ENCODE assay signal across 9 cellular contexts in genomic region chr7:149625947-149626392, GRCh38.
DNase-seq lines count a peak whose midpoint lies in the region; ATAC-seq and TF ChIP-seq lines count a peak whose summit lies in the region.
"Had no signal": no experiment of that assay in that cellular context is flagged by ENCODE, and none has a peak within 500 bp of the region (broad histone marks: within the 10 kb centered on the region; RNA-seq: fewer than 3 reads in every experiment).

No MANE protein-coding gene starts in this region.

- H3K4me3 ChIP-seq in brain microvascular endothelial cell (ENCODE audit: low read depth, low read length) = no peak overlapping the region

- peaks cover 27% of the 10 kb centered on the region for H3K4me1 Mint-ChIP-seq in activated T-helper 17 cell treated with anti-CD3 and anti-CD28 coated beads, Interleukin-2, amount 50 U/mL, for 72 hours
- H3K4me1 Mint-ChIP-seq in naive thymus-derived CD8-positive, alpha-beta T cell = peaks cover 20 to 37% (median 31%) of the 10 kb centered on the region in 4 donors

- ATAC-seq in activated T-helper 17 cell treated with anti-CD3 and anti-CD28 coated beads, Interleukin-2, amount 50 U/mL, for 72 hours (replicated peaks) = no peak
- ATAC-seq in naive thymus-derived CD8-positive, alpha-beta T cell = no peak
- ATAC-seq in HG02840 (IDR thresholded peaks at IDR 0.05; ENCODE audit: low FRiP score, unreplicated experiment) = no peak

- in situ Hi-C loops in G401 (cut with HindIII; ENCODE audit: low sequenced_read_pairs) (no loop called here), brain microvascular endothelial cell (cut with HindIII; ENCODE audit: low pct_ligation_motif_present, low sequenced_read_pairs) (no loop called here)

- H3K36me3 Mint-ChIP-seq in activated T-helper 17 cell treated with anti-CD3 and anti-CD28 coated beads, Interleukin-2, amount 50 U/mL, for 72 hours (ENCODE audit: low read depth) = peaks cover 23% of the 10 kb centered on the region
- peaks cover 0 to 9% (median 0%) of the 10 kb centered on the region in 3 donors for H3K36me3 Mint-ChIP-seq in naive thymus-derived CD8-positive, alpha-beta T cell

- TF ChIP-seq CTCF in 22Rv1 (IDR thresholded peaks at IDR 0.05) = no peak
- TF ChIP-seq CTCF in brain microvascular endothelial cell (IDR thresholded peaks at IDR 0.05; ENCODE audit: low read depth, low read length, missing control alignments) = no peak

- H3K27me3 ChIP-seq in brain microvascular endothelial cell (replicated peaks) = peaks cover 4% of the 10 kb centered on the region

- peak; percentile 69 for DNase-seq in G401 (ENCODE audit: low spot score)
- DNase-seq in naive thymus-derived CD8-positive, alpha-beta T cell = no peak
- DNase-seq in brain microvascular endothelial cell = no peak
- no peak for DNase-seq in cerebellar nuclear complex (lab: John Stamatoyannopoulos, UW)
- no peak for DNase-seq in stimulated activated CD4-positive, alpha-beta T cell treated with anti-CD3 and anti-CD28 coated beads, Interleukin-4, amount 100 ng/mL, for 24 hours

- H3K9me3 Mint-ChIP-seq in activated T-helper 17 cell treated with anti-CD3 and anti-CD28 coated beads, Interleukin-2, amount 50 U/mL, for 72 hours = no peaks in the 10 kb centered on the region
- no peaks in the 10 kb centered on the region for H3K9me3 Mint-ChIP-seq in naive thymus-derived CD8-positive, alpha-beta T cell

- POLR2A ChIA-PET in naive thymus-derived CD8-positive, alpha-beta T cell (lab: Charles Lee) = no interaction called here

- peaks cover 3% of the 10 kb centered on the region for H3K27me3 Mint-ChIP-seq in activated T-helper 17 cell treated with anti-CD3 and anti-CD28 coated beads, Interleukin-2, amount 50 U/mL, for 72 hours
- H3K27me3 Mint-ChIP-seq in naive thymus-derived CD8-positive, alpha-beta T cell = peaks cover 0 to 2% (median 0%) of the 10 kb centered on the region in 5 donors

- peak overlapping the region; percentile 87 for H3K27ac ChIP-seq in 22Rv1
- no peak overlapping the region for H3K27ac ChIP-seq in brain microvascular endothelial cell
- H3K27ac ChIP-seq: thoracic aorta had no signal

- no peak overlapping the region for H3K27ac Mint-ChIP-seq in activated T-helper 17 cell treated with anti-CD3 and anti-CD28 coated beads, Interleukin-2, amount 50 U/mL, for 72 hours
- H3K27ac Mint-ChIP-seq in naive thymus-derived CD8-positive, alpha-beta T cell = peak overlapping the region in 2 of 10 donors; percentile 52 to 92

- H3K4me3 Mint-ChIP-seq in activated T-helper 17 cell treated with anti-CD3 and anti-CD28 coated beads, Interleukin-2, amount 50 U/mL, for 72 hours = peak overlapping the region; percentile 99
- H3K4me3 Mint-ChIP-seq in naive thymus-derived CD8-positive, alpha-beta T cell = peak overlapping the region in 9 of 10 donors; percentile 33 to 96 (median 76)

- H3K36me3 ChIP-seq in brain microvascular endothelial cell (replicated peaks) = peaks cover under 1% of the 10 kb centered on the region
